8 cellular contexts compared by ENCODE assay signal in the genomic region with DNA sequence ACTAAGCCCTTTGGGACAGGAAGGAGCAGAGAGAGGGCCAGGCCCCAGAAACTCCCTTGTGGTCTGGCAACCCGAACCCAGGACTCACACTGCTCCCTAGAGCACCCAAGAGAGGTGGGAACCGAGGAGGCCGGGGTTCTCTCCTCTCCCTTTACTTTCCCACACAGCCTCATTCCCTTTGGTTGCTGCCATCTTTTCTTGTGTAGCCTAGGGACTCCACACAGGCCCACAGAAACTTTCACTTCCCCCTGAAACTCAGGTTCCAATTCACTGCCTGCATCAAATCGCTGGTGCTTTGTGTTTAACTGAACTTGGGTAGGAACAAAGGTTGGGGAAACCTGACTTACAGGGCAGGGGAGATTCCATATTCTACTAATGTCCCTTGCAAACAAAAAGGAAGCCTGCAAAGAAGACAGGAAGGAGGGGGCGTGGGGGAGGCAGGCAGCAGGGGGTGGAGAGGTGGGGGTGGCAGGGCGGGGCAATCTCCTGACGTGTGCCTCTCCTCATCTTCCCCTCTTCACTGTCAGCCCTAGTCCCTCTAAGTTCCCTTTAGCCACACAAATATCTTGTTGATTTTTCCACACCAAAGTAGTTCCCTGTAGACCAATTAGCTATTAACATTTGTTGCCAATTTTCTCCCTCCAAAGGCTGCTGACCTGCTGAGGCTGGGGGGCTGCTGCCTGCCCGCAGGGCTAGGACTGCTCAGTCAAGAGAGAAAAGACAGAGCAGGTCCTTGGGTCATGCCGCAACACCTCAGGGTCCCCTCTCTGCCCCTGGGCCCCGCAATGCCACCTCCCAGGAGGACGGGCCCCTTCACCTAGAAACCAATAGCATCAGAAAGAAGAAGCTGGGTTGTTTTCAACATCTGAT. TPM values are rescaled to one million over a fixed set of nuclear protein-coding genes. Genes with fewer than 3 reads are reported as not detected.
DNase-seq lines count a peak whose midpoint lies in the region; ATAC-seq and TF ChIP-seq lines count a peak whose summit lies in the region.

No MANE protein-coding gene starts in this region.

- TF ChIP-seq CTCF in spleen (IDR thresholded peaks at IDR 0.05 in 8 of 11, conservative IDR thresholded peaks at IDR 0.05 in 3 of 11) = no peak

- no peaks in the 10 kb centered on the region for H3K27me3 ChIP-seq in spleen (replicated peaks in 1 of 7)

- H3K9me3 ChIP-seq in ES-I3 (ENCODE audit: control insufficient read depth, insufficient read depth, low read length) (no peaks in the 10 kb centered on the region), spleen (no peaks in the 10 kb centered on the region)

- H3K4me3 ChIP-seq in Jurkat, Clone E6-1 (ENCODE audit: low read length) = peak overlapping the region; percentile 29
- peak overlapping the region in 1 of 8 donors; percentile 46 for H3K4me3 ChIP-seq in spleen

- H3K4me1 ChIP-seq in ES-I3 (ENCODE audit: insufficient read depth, low read length) = peaks cover 54% of the 10 kb centered on the region
- peaks cover 64 to 100% (median 91%) of the 10 kb centered on the region in 6 donors for H3K4me1 ChIP-seq in spleen

- H3K36me3 ChIP-seq in ES-I3 (ENCODE audit: insufficient read depth, low read length) (no peaks in the 10 kb centered on the region; the same call in 1 of the 2 replicates), spleen (peaks cover 0 to 17% (median 0%) of the 10 kb centered on the region in 6 donors)

- ATAC-seq in GM21529 (IDR thresholded peaks at IDR 0.05; ENCODE audit: unreplicated experiment) = peak; percentile 44
- peak; percentile 14 for ATAC-seq in esophagus mucosa

- intact Hi-C loops in spleen (cut with DNase I; ENCODE audit: low total_unique reads) = loop anchor here (10.0 kb wide), 1 partner anchor 46 kb away; no protein-coding TSS in a partner anchor

- peak overlapping the region; percentile 53 to 96 (median 90) for H3K27ac ChIP-seq in spleen

- 16 to 27% (median 21%) methylated on average over 11 of the region's 11 CpGs for WGBS in spleen, 5 donors

- TF ChIP-seq POLR2A in spleen (IDR thresholded peaks at IDR 0.05) = no peak

- DNase-seq in Jurkat, Clone E6-1 (ENCODE audit: low read depth, low spot score) = peak; percentile 59
- DNase-seq in activated CD4-positive, alpha-beta T cell treated with anti-CD3 and anti-CD28 coated beads, Interleukin-2, amount 50 U/mL, for 48 hours = peak; percentile 53 to 64
- peak; percentile 87 for DNase-seq in spleen
- no peak for DNase-seq in NCI-H1436 (lab: John Stamatoyannopoulos, UW)
- DNase-seq in NCI-H187 treated with DMSO at 0.1 percent for 48 hours (lab: John Stamatoyannopoulos, UW) = no peak

- peak overlapping the region; percentile 17; the same call in 1 of the 2 replicates for H3K9ac ChIP-seq in ES-I3 (ENCODE audit: low read depth, low read length)

RNA-seq across cellular contexts. Expression of gene ST3GAL2, which starts 8.0 kb away (rescaled TPM):
- polyA plus RNA-seq in Jurkat, Clone E6-1 (2012; ENCODE audit: insufficient read depth, insufficient read length) = 18.5 TPM
- total RNA-seq in esophagus mucosa = 1.7 TPM
- total RNA-seq in spleen = 10 to 100 TPM; 33.1 to 66.9 (median 48.1) TPM
- polyA plus RNA-seq in spleen = 10 to 100 TPM in 1 of 3 donors, 1 to 10 TPM in 2; 5.2 to 16.5 (median 7.2) TPM

RNA-seq across cellular contexts. Expression of gene FCSK, which starts 23.5 kb away (rescaled TPM):
- polyA plus RNA-seq in Jurkat, Clone E6-1 (2012; ENCODE audit: insufficient read depth, insufficient read length) = 8.7 TPM
- total RNA-seq in esophagus mucosa = 10.0 TPM
- total RNA-seq in spleen = 10 to 100 TPM; 20.8 to 31.9 (median 27.1) TPM
- 10 to 100 TPM in 2 of 3 donors, 1 to 10 TPM in 1; 8.1 to 18.6 (median 16.7) TPM for polyA plus RNA-seq in spleen

Comparison
In these comparisons a context has a peak if more than half of its experiments do, and no peak if none do; other contexts are left out.
1. DNase-seq: peak in Jurkat, Clone E6-1 (single experiment), activated CD4-positive, alpha-beta T cell treated with anti-CD3 and anti-CD28 coated beads, Interleukin-2, amount 50 U/mL, for 48 hours (2 of 2) and spleen (single experiment); none in NCI-H1436 (single experiment) and NCI-H187 treated with DMSO at 0.1 percent for 48 hours (single experiment).
2. RNA of gene ST3GAL2, which starts 8.0 kb away (total RNA-seq): 33.1 to 66.9 TPM in spleen; 1.7 TPM in esophagus mucosa (single experiment); every median in the first group is over 10 times any median in the second.